Comparison of ENCODE assay signal across 1 cellular context in the genomic region with DNA sequence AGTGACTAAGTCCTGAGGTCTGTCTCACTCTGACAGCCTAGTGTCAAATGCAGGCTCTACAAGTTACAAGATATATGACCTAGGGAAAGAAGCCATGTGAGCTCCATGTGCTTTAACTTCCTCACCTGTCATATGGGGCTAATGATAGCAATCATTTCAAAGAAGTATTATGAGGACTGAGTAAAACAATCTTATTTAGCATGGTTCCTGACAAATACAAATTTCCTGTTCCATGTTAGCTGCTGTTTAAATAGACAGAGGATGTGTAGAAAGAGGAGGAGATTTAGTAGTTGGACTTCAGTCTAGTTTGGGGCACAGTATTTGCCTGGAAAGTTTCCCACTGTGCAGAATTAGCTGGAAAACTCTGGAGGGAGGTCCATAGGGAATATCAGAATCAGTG.
TF ChIP-seq lines count a peak whose summit lies in the region.

No MANE protein-coding gene starts in this region.

TF ChIP-seq in HepG2, 621 proteins besides CTCF, POLR2A, EP300 and RAD21 (continued from another document and continues in another):
- TF ChIP-seq, protein P1, sequence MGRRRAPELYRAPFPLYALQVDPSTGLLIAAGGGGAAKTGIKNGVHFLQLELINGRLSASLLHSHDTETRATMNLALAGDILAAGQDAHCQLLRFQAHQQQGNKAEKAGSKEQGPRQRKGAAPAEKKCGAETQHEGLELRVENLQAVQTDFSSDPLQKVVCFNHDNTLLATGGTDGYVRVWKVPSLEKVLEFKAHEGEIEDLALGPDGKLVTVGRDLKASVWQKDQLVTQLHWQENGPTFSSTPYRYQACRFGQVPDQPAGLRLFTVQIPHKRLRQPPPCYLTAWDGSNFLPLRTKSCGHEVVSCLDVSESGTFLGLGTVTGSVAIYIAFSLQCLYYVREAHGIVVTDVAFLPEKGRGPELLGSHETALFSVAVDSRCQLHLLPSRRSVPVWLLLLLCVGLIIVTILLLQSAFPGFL (CRISPR knock-in tag; IDR thresholded peaks at IDR 0.05): no peak
- no peak for TF ChIP-seq ZKSCAN8 (CRISPR knock-in tag; IDR thresholded peaks at IDR 0.05; ENCODE audit: borderline replicate concordance)
- TF ChIP-seq ZNF629 (CRISPR knock-in tag; conservative IDR thresholded peaks at IDR 0.05): peak; percentile 58; the same call in 1 of the 2 replicates
- no peak for TF ChIP-seq ZBTB8A (CRISPR knock-in tag; IDR thresholded peaks at IDR 0.05; ENCODE audit: borderline replicate concordance, low read depth)
- TF ChIP-seq, protein P2, sequence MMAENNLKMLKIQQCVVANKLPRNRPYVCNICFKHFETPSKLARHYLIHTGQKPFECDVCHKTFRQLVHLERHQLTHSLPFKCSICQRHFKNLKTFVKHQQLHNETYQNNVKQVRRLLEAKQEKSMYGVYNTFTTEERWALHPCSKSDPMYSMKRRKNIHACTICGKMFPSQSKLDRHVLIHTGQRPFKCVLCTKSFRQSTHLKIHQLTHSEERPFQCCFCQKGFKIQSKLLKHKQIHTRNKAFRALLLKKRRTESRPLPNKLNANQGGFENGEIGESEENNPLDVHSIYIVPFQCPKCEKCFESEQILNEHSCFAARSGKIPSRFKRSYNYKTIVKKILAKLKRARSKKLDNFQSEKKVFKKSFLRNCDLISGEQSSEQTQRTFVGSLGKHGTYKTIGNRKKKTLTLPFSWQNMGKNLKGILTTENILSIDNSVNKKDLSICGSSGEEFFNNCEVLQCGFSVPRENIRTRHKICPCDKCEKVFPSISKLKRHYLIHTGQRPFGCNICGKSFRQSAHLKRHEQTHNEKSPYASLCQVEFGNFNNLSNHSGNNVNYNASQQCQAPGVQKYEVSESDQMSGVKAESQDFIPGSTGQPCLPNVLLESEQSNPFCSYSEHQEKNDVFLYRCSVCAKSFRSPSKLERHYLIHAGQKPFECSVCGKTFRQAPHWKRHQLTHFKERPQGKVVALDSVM (CRISPR knock-in tag; IDR thresholded peaks at IDR 0.05): no peak
- TF ChIP-seq, protein P3, sequence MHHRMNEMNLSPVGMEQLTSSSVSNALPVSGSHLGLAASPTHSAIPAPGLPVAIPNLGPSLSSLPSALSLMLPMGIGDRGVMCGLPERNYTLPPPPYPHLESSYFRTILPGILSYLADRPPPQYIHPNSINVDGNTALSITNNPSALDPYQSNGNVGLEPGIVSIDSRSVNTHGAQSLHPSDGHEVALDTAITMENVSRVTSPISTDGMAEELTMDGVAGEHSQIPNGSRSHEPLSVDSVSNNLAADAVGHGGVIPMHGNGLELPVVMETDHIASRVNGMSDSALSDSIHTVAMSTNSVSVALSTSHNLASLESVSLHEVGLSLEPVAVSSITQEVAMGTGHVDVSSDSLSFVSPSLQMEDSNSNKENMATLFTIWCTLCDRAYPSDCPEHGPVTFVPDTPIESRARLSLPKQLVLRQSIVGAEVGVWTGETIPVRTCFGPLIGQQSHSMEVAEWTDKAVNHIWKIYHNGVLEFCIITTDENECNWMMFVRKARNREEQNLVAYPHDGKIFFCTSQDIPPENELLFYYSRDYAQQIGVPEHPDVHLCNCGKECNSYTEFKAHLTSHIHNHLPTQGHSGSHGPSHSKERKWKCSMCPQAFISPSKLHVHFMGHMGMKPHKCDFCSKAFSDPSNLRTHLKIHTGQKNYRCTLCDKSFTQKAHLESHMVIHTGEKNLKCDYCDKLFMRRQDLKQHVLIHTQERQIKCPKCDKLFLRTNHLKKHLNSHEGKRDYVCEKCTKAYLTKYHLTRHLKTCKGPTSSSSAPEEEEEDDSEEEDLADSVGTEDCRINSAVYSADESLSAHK (CRISPR knock-in tag; IDR thresholded peaks at IDR 0.05; ENCODE audit: borderline replicate concordance): no peak
- no peak for TF ChIP-seq SETDB1 (CRISPR knock-in tag; IDR thresholded peaks at IDR 0.05; ENCODE audit: borderline replicate concordance)
- no peak for TF ChIP-seq ZNF841 (CRISPR knock-in tag; IDR thresholded peaks at IDR 0.05; ENCODE audit: borderline replicate concordance)
- TF ChIP-seq MAFF (IDR thresholded peaks at IDR 0.05; ENCODE audit: low read depth, low read length): no peak
- TF ChIP-seq, protein P4, sequence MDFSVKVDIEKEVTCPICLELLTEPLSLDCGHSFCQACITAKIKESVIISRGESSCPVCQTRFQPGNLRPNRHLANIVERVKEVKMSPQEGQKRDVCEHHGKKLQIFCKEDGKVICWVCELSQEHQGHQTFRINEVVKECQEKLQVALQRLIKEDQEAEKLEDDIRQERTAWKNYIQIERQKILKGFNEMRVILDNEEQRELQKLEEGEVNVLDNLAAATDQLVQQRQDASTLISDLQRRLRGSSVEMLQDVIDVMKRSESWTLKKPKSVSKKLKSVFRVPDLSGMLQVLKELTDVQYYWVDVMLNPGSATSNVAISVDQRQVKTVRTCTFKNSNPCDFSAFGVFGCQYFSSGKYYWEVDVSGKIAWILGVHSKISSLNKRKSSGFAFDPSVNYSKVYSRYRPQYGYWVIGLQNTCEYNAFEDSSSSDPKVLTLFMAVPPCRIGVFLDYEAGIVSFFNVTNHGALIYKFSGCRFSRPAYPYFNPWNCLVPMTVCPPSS (IDR thresholded peaks at IDR 0.05): no peak
- TF ChIP-seq ASH2L (IDR thresholded peaks at IDR 0.05; ENCODE audit: insufficient read length, low read depth, low read length): peak; percentile 75
- no peak for TF ChIP-seq ZNF33A (CRISPR knock-in tag; IDR thresholded peaks at IDR 0.05; ENCODE audit: borderline replicate concordance)
- TF ChIP-seq NR2F2 (IDR thresholded peaks at IDR 0.05; ENCODE audit: borderline replicate concordance, low read depth): no peak
- TF ChIP-seq, protein P5, sequence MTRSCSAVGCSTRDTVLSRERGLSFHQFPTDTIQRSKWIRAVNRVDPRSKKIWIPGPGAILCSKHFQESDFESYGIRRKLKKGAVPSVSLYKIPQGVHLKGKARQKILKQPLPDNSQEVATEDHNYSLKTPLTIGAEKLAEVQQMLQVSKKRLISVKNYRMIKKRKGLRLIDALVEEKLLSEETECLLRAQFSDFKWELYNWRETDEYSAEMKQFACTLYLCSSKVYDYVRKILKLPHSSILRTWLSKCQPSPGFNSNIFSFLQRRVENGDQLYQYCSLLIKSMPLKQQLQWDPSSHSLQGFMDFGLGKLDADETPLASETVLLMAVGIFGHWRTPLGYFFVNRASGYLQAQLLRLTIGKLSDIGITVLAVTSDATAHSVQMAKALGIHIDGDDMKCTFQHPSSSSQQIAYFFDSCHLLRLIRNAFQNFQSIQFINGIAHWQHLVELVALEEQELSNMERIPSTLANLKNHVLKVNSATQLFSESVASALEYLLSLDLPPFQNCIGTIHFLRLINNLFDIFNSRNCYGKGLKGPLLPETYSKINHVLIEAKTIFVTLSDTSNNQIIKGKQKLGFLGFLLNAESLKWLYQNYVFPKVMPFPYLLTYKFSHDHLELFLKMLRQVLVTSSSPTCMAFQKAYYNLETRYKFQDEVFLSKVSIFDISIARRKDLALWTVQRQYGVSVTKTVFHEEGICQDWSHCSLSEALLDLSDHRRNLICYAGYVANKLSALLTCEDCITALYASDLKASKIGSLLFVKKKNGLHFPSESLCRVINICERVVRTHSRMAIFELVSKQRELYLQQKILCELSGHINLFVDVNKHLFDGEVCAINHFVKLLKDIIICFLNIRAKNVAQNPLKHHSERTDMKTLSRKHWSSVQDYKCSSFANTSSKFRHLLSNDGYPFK (CRISPR knock-in tag; IDR thresholded peaks at IDR 0.05; ENCODE audit: borderline replicate concordance): no peak
- TF ChIP-seq ZNF709 (CRISPR knock-in tag; IDR thresholded peaks at IDR 0.05): no peak
- no peak for TF ChIP-seq NRL (CRISPR knock-in tag; IDR thresholded peaks at IDR 0.05; ENCODE audit: borderline replicate concordance)
- no peak for TF ChIP-seq ZNF737 (CRISPR knock-in tag; IDR thresholded peaks at IDR 0.05; ENCODE audit: borderline replicate concordance)
- TF ChIP-seq ZNF251 (CRISPR knock-in tag; IDR thresholded peaks at IDR 0.05): no peak
- TF ChIP-seq MAFK (conservative IDR thresholded peaks at IDR 0.05 in 1 of 2, IDR thresholded peaks at IDR 0.05 in 1 of 2; ENCODE audit: low read length in 2 of 2): no peak
- TF ChIP-seq IKZF4 (CRISPR knock-in tag; IDR thresholded peaks at IDR 0.05; ENCODE audit: borderline replicate concordance, low read depth, not compliant biosample characterization): no peak
- TF ChIP-seq, protein P6, sequence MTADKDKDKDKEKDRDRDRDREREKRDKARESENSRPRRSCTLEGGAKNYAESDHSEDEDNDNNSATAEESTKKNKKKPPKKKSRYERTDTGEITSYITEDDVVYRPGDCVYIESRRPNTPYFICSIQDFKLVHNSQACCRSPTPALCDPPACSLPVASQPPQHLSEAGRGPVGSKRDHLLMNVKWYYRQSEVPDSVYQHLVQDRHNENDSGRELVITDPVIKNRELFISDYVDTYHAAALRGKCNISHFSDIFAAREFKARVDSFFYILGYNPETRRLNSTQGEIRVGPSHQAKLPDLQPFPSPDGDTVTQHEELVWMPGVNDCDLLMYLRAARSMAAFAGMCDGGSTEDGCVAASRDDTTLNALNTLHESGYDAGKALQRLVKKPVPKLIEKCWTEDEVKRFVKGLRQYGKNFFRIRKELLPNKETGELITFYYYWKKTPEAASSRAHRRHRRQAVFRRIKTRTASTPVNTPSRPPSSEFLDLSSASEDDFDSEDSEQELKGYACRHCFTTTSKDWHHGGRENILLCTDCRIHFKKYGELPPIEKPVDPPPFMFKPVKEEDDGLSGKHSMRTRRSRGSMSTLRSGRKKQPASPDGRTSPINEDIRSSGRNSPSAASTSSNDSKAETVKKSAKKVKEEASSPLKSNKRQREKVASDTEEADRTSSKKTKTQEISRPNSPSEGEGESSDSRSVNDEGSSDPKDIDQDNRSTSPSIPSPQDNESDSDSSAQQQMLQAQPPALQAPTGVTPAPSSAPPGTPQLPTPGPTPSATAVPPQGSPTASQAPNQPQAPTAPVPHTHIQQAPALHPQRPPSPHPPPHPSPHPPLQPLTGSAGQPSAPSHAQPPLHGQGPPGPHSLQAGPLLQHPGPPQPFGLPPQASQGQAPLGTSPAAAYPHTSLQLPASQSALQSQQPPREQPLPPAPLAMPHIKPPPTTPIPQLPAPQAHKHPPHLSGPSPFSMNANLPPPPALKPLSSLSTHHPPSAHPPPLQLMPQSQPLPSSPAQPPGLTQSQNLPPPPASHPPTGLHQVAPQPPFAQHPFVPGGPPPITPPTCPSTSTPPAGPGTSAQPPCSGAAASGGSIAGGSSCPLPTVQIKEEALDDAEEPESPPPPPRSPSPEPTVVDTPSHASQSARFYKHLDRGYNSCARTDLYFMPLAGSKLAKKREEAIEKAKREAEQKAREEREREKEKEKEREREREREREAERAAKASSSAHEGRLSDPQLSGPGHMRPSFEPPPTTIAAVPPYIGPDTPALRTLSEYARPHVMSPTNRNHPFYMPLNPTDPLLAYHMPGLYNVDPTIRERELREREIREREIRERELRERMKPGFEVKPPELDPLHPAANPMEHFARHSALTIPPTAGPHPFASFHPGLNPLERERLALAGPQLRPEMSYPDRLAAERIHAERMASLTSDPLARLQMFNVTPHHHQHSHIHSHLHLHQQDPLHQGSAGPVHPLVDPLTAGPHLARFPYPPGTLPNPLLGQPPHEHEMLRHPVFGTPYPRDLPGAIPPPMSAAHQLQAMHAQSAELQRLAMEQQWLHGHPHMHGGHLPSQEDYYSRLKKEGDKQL (CRISPR knock-in tag; IDR thresholded peaks at IDR 0.05; ENCODE audit: low read depth): no peak
- no peak for TF ChIP-seq ZNF776 (CRISPR knock-in tag; IDR thresholded peaks at IDR 0.05)
- TF ChIP-seq FOSL1 (CRISPR knock-in tag; IDR thresholded peaks at IDR 0.05; ENCODE audit: borderline replicate concordance): no peak
- TF ChIP-seq, protein P7, sequence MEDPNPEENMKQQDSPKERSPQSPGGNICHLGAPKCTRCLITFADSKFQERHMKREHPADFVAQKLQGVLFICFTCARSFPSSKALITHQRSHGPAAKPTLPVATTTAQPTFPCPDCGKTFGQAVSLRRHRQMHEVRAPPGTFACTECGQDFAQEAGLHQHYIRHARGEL (CRISPR knock-in tag; IDR thresholded peaks at IDR 0.05): no peak
- no peak for TF ChIP-seq KDM5A (IDR thresholded peaks at IDR 0.05; ENCODE audit: borderline replicate concordance, low read length)
- TF ChIP-seq GTF2F1 (IDR thresholded peaks at IDR 0.05; ENCODE audit: low read length): no peak
- TF ChIP-seq TBP (CRISPR knock-in tag; IDR thresholded peaks at IDR 0.05): no peak
- TF ChIP-seq ZBTB21 (CRISPR knock-in tag; IDR thresholded peaks at IDR 0.05): no peak
- TF ChIP-seq PLRG1 (conservative IDR thresholded peaks at IDR 0.05): no peak
- peak; percentile 64; the same call in 1 of the 2 replicates for TF ChIP-seq ZNF557 (CRISPR knock-in tag; IDR thresholded peaks at IDR 0.05)
- TF ChIP-seq ZC3H4 (CRISPR knock-in tag; IDR thresholded peaks at IDR 0.05; ENCODE audit: borderline replicate concordance): no peak
- TF ChIP-seq NFE2L1 (CRISPR knock-in tag; IDR thresholded peaks at IDR 0.05; ENCODE audit: borderline replicate concordance): no peak
- no peak for TF ChIP-seq ZSCAN22 (CRISPR knock-in tag; IDR thresholded peaks at IDR 0.05)
- TF ChIP-seq ZNF564 (CRISPR knock-in tag; IDR thresholded peaks at IDR 0.05): no peak
- TF ChIP-seq, protein P8, sequence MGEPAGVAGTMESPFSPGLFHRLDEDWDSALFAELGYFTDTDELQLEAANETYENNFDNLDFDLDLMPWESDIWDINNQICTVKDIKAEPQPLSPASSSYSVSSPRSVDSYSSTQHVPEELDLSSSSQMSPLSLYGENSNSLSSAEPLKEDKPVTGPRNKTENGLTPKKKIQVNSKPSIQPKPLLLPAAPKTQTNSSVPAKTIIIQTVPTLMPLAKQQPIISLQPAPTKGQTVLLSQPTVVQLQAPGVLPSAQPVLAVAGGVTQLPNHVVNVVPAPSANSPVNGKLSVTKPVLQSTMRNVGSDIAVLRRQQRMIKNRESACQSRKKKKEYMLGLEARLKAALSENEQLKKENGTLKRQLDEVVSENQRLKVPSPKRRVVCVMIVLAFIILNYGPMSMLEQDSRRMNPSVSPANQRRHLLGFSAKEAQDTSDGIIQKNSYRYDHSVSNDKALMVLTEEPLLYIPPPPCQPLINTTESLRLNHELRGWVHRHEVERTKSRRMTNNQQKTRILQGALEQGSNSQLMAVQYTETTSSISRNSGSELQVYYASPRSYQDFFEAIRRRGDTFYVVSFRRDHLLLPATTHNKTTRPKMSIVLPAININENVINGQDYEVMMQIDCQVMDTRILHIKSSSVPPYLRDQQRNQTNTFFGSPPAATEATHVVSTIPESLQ (CRISPR knock-in tag; conservative IDR thresholded peaks at IDR 0.05): no peak
- TF ChIP-seq, protein P9, sequence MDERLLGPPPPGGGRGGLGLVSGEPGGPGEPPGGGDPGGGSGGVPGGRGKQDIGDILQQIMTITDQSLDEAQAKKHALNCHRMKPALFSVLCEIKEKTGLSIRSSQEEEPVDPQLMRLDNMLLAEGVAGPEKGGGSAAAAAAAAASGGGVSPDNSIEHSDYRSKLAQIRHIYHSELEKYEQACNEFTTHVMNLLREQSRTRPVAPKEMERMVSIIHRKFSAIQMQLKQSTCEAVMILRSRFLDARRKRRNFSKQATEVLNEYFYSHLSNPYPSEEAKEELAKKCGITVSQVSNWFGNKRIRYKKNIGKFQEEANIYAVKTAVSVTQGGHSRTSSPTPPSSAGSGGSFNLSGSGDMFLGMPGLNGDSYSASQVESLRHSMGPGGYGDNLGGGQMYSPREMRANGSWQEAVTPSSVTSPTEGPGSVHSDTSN (CRISPR knock-in tag; IDR thresholded peaks at IDR 0.05): no peak; the same call in 1 of the 2 replicates
- TF ChIP-seq SYNCRIP (IDR thresholded peaks at IDR 0.05; ENCODE audit: insufficient read depth, low read depth, low read length): no peak
- peak; percentile 25; the same call in 1 of the 2 replicates for TF ChIP-seq ZNF121 (CRISPR knock-in tag; IDR thresholded peaks at IDR 0.05)
- no peak for TF ChIP-seq AHR (CRISPR knock-in tag; IDR thresholded peaks at IDR 0.05)
- no peak for TF ChIP-seq ZNF839 (CRISPR knock-in tag; IDR thresholded peaks at IDR 0.05; ENCODE audit: borderline replicate concordance)
- peak; percentile 84; the same call in 1 of the 2 replicates for TF ChIP-seq MIER3 (CRISPR knock-in tag; IDR thresholded peaks at IDR 0.05; ENCODE audit: borderline replicate concordance)
- peak; percentile 80; the same call in 1 of the 2 replicates for TF ChIP-seq SNAPC2 (CRISPR knock-in tag; IDR thresholded peaks at IDR 0.05)
- TF ChIP-seq MATR3 (CRISPR knock-in tag; IDR thresholded peaks at IDR 0.05): no peak
- no peak for TF ChIP-seq CCAR2 (optimal IDR thresholded peaks at IDR 0.05; ENCODE audit: low read depth, low read length)
